Comparison of ENCODE assay signal across 1 cellular context in genomic region chr9:87494970-87495471, GRCh38.
A peak's percentile ranks its signal among the peaks of the same experiment; 100 is the strongest.
TF ChIP-seq lines count a peak whose summit lies in the region.

No MANE protein-coding gene starts in this region.

TF ChIP-seq in K562, 482 proteins besides CTCF, POLR2A, EP300 and RAD21 (continued from another document and continues in another):
- TF ChIP-seq CHD7 (IDR thresholded peaks at IDR 0.05; ENCODE audit: low read depth, low read length), result no peak
- no peak for TF ChIP-seq XRCC5 (IDR thresholded peaks at IDR 0.05; ENCODE audit: low read depth, low read length)
- TF ChIP-seq, protein P1, sequence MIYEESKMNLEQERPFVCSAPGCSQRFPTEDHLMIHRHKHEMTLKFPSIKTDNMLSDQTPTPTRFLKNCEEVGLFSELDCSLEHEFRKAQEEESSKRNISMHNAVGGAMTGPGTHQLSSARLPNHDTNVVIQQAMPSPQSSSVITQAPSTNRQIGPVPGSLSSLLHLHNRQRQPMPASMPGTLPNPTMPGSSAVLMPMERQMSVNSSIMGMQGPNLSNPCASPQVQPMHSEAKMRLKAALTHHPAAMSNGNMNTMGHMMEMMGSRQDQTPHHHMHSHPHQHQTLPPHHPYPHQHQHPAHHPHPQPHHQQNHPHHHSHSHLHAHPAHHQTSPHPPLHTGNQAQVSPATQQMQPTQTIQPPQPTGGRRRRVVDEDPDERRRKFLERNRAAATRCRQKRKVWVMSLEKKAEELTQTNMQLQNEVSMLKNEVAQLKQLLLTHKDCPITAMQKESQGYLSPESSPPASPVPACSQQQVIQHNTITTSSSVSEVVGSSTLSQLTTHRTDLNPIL (CRISPR knock-in tag; IDR thresholded peaks at IDR 0.05), result no peak
- TF ChIP-seq THRAP3 (IDR thresholded peaks at IDR 0.05; ENCODE audit: borderline replicate concordance), result no peak
- TF ChIP-seq CSDE1 (IDR thresholded peaks at IDR 0.05), result no peak
- no peak for TF ChIP-seq RBM17 (IDR thresholded peaks at IDR 0.05; ENCODE audit: borderline replicate concordance, low read depth, low read length)
- no peak for TF ChIP-seq PPARD (CRISPR knock-in tag; IDR thresholded peaks at IDR 0.05)
- TF ChIP-seq MED1 (CRISPR knock-in tag; IDR thresholded peaks at IDR 0.05; ENCODE audit: borderline replicate concordance), result no peak
- 0 out of 4 replicates have a peak, but pooled peaks of 1 of the 2 experiments have one; percentile 24 for TF ChIP-seq FOXK2 (conservative IDR thresholded peaks at IDR 0.05 in 1 of 2, IDR thresholded peaks at IDR 0.05 in 1 of 2; ENCODE audit: low read depth in 2 of 2)
- TF ChIP-seq, protein P2, sequence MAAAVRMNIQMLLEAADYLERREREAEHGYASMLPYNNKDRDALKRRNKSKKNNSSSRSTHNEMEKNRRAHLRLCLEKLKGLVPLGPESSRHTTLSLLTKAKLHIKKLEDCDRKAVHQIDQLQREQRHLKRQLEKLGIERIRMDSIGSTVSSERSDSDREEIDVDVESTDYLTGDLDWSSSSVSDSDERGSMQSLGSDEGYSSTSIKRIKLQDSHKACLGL (CRISPR knock-in tag; IDR thresholded peaks at IDR 0.05; ENCODE audit: borderline replicate concordance, poor library complexity, severe bottlenecking), result no peak
- TF ChIP-seq TEAD2 (tag; IDR thresholded peaks at IDR 0.05), result no peak
- TF ChIP-seq CTBP1 (IDR thresholded peaks at IDR 0.05; ENCODE audit: borderline replicate concordance), result no peak
- TF ChIP-seq ERF (CRISPR knock-in tag; IDR thresholded peaks at IDR 0.05), result no peak
- TF ChIP-seq ZNF398 (CRISPR knock-in tag; IDR thresholded peaks at IDR 0.05), result no peak
- TF ChIP-seq PHB (CRISPR knock-in tag; IDR thresholded peaks at IDR 0.05), result no peak
- no peak for TF ChIP-seq TBP (optimal IDR thresholded peaks at IDR 0.05; ENCODE audit: low read depth, low read length)
- no peak for TF ChIP-seq U2AF2 (optimal IDR thresholded peaks at IDR 0.05; ENCODE audit: low read depth, low read length)
- TF ChIP-seq FOXJ3 (CRISPR knock-in tag; IDR thresholded peaks at IDR 0.05), result no peak
- no peak for TF ChIP-seq ZSCAN29 (IDR thresholded peaks at IDR 0.05)
- no peak for TF ChIP-seq TFE3 (CRISPR knock-in tag; IDR thresholded peaks at IDR 0.05)
- TF ChIP-seq, protein P3, sequence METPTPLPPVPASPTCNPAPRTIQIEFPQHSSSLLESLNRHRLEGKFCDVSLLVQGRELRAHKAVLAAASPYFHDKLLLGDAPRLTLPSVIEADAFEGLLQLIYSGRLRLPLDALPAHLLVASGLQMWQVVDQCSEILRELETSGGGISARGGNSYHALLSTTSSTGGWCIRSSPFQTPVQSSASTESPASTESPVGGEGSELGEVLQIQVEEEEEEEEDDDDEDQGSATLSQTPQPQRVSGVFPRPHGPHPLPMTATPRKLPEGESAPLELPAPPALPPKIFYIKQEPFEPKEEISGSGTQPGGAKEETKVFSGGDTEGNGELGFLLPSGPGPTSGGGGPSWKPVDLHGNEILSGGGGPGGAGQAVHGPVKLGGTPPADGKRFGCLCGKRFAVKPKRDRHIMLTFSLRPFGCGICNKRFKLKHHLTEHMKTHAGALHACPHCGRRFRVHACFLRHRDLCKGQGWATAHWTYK (CRISPR knock-in tag; IDR thresholded peaks at IDR 0.05), result no peak
- TF ChIP-seq, protein P4, sequence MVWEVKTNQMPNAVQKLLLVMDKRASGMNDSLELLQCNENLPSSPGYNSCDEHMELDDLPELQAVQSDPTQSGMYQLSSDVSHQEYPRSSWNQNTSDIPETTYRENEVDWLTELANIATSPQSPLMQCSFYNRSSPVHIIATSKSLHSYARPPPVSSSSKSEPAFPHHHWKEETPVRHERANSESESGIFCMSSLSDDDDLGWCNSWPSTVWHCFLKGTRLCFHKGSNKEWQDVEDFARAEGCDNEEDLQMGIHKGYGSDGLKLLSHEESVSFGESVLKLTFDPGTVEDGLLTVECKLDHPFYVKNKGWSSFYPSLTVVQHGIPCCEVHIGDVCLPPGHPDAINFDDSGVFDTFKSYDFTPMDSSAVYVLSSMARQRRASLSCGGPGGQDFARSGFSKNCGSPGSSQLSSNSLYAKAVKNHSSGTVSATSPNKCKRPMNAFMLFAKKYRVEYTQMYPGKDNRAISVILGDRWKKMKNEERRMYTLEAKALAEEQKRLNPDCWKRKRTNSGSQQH (CRISPR knock-in tag; IDR thresholded peaks at IDR 0.05), result 0 out of 2 replicates have a peak, but pooled peaks have one; percentile 39
- TF ChIP-seq, protein P5, sequence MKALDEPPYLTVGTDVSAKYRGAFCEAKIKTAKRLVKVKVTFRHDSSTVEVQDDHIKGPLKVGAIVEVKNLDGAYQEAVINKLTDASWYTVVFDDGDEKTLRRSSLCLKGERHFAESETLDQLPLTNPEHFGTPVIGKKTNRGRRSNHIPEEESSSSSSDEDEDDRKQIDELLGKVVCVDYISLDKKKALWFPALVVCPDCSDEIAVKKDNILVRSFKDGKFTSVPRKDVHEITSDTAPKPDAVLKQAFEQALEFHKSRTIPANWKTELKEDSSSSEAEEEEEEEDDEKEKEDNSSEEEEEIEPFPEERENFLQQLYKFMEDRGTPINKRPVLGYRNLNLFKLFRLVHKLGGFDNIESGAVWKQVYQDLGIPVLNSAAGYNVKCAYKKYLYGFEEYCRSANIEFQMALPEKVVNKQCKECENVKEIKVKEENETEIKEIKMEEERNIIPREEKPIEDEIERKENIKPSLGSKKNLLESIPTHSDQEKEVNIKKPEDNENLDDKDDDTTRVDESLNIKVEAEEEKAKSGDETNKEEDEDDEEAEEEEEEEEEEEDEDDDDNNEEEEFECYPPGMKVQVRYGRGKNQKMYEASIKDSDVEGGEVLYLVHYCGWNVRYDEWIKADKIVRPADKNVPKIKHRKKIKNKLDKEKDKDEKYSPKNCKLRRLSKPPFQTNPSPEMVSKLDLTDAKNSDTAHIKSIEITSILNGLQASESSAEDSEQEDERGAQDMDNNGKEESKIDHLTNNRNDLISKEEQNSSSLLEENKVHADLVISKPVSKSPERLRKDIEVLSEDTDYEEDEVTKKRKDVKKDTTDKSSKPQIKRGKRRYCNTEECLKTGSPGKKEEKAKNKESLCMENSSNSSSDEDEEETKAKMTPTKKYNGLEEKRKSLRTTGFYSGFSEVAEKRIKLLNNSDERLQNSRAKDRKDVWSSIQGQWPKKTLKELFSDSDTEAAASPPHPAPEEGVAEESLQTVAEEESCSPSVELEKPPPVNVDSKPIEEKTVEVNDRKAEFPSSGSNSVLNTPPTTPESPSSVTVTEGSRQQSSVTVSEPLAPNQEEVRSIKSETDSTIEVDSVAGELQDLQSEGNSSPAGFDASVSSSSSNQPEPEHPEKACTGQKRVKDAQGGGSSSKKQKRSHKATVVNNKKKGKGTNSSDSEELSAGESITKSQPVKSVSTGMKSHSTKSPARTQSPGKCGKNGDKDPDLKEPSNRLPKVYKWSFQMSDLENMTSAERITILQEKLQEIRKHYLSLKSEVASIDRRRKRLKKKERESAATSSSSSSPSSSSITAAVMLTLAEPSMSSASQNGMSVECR (CRISPR knock-in tag; IDR thresholded peaks at IDR 0.05), result no peak
- TF ChIP-seq, protein P6, sequence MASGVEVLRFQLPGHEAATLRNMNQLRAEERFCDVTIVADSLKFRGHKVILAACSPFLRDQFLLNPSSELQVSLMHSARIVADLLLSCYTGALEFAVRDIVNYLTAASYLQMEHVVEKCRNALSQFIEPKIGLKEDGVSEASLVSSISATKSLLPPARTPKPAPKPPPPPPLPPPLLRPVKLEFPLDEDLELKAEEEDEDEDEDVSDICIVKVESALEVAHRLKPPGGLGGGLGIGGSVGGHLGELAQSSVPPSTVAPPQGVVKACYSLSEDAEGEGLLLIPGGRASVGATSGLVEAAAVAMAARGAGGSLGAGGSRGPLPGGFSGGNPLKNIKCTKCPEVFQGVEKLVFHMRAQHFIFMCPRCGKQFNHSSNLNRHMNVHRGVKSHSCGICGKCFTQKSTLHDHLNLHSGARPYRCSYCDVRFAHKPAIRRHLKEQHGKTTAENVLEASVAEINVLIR (CRISPR knock-in tag; IDR thresholded peaks at IDR 0.05), result no peak
- no peak for TF ChIP-seq KDM4B (IDR thresholded peaks at IDR 0.05; ENCODE audit: borderline replicate concordance in 2 of 2, low read depth in 1 of 2)
